In the genomic region with DNA sequence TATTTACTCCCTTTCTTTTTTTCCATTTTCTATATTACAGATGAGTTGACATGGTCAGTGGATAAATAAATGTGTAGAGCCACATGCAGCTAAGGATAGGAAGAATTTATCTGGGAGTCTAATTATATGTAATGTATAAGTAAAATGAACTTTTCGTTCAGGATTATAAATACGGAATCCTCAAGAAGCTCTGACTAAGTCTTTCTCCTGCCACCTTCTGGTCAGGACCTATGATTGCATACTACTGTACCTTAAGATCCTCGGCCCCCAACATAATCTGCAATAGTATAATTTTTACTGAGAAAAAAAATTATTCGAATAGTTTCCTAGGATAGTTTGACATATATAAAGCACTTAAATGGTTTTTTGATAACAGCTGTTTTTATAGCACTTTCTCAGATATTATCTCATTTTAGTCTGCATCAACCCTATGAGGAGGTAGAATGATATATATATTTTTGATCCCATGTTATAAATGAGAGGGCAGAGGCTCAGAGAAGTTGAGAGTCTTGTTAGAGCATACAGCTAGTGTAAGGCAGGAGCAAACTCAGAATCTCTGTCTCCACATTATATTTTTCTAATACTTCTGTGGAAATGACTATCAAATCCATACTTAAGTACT, we compare ENCODE assay signal across 8 cellular contexts. TPM values are rescaled to one million over a fixed set of nuclear protein-coding genes. Genes with fewer than 3 reads are reported as not detected.
DNase-seq lines count a peak whose midpoint lies in the region; ATAC-seq and TF ChIP-seq lines count a peak whose summit lies in the region.

No MANE protein-coding gene starts in this region.

- H3K4me1 ChIP-seq in gastrocnemius medialis, result no peaks in the 10 kb centered on the region

- H3K4me3 ChIP-seq in gastrocnemius medialis, result no peak overlapping the region

- in situ Hi-C loops in gastrocnemius medialis (cut with MboI; ENCODE audit: low sequenced_read_pairs in 4 of 4), result loop anchor here (5.0 to 25.0 kb wide), 4 partner anchors 338 to 535 kb away; partner anchors contain the start of genes DDIAS (in 2 of the 4) and PRCP (in 2 of the 4)

- DNase-seq in stimulated activated CD4-positive, alpha-beta T cell treated with anti-CD3 and anti-CD28 coated beads, Interleukin-2, amount 100 ng/mL, for 4 hours (ENCODE audit: low read depth), result peak; percentile 2
- DNase-seq in stimulated activated CD4-positive, alpha-beta T cell treated with anti-CD3 and anti-CD28 coated beads, Interleukin-4, amount 100 ng/mL, for 1 hour, result no peak
- peak; percentile 41 for DNase-seq in LHCN-M2 (ENCODE audit: low read depth)
- DNase-seq in glomerular visceral epithelial cell (ENCODE audit: extremely low spot score), result peak; percentile 40
- no peak for DNase-seq in gastrocnemius medialis

- no peaks in the 10 kb centered on the region for H3K9me3 ChIP-seq in gastrocnemius medialis

- H3K27me3 ChIP-seq in gastrocnemius medialis, result no peaks in the 10 kb centered on the region

- intact Hi-C loops in gastrocnemius medialis (cut with DNase I; ENCODE audit: low total_unique reads), result loop anchor here (1.0 to 5.0 kb wide), 3 partner anchors 58 to 383 kb away; partner anchors contain the start of gene ANKRD42

- no peak overlapping the region for H3K27ac ChIP-seq in VCaP
- no peak overlapping the region for H3K27ac ChIP-seq in gastrocnemius medialis

- H3K36me3 ChIP-seq in gastrocnemius medialis, result no peaks in the 10 kb centered on the region

- no peak for TF ChIP-seq POLR2A in gastrocnemius medialis (IDR thresholded peaks at IDR 0.05)

- ATAC-seq in GM21717 (IDR thresholded peaks at IDR 0.05; ENCODE audit: unreplicated experiment), result peak; percentile 69
- peak in 1 of 2 donors; percentile 72 for ATAC-seq in gastrocnemius medialis
- ATAC-seq in HG03457 (IDR thresholded peaks at IDR 0.05; ENCODE audit: unreplicated experiment), result no peak

- TF ChIP-seq CTCF in VCaP (conservative IDR thresholded peaks at IDR 0.05) (peak; percentile 88), gastrocnemius medialis (IDR thresholded peaks at IDR 0.05 in 4 of 5, conservative IDR thresholded peaks at IDR 0.05 in 1 of 5) (peak; percentile 45 to 69 (median 63))

RNA-seq across cellular contexts. Expression of gene CCDC90B, which starts 36.1 kb away (rescaled TPM):
- total RNA-seq in LHCN-M2 (2014; rRNA removed) (86.2 and 97.6 TPM in 2 replicates), gastrocnemius medialis (10 to 100 TPM; 18.1 to 30.1 (median 22.8) TPM)
- polyA plus RNA-seq in LHCN-M2 (2012), result 63.1 TPM

RNA-seq across cellular contexts. Expression of gene ANKRD42, which starts 56.6 kb away (rescaled TPM):
- total RNA-seq in LHCN-M2 (2014; rRNA removed), result 6.7 and 7.9 TPM in 2 replicates
- polyA plus RNA-seq in LHCN-M2 (2012), result 4.5 TPM
- total RNA-seq in gastrocnemius medialis, result 1 to 10 TPM; 2.1 to 3.7 (median 3.4) TPM

Comparison
In these comparisons a context has a peak if more than half of its experiments do, and no peak if none do; other contexts are left out.
1. DNase-seq: peak in stimulated activated CD4-positive, alpha-beta T cell treated with anti-CD3 and anti-CD28 coated beads, Interleukin-2, amount 100 ng/mL, for 4 hours (single experiment), LHCN-M2 (single experiment) and glomerular visceral epithelial cell (single experiment); none in stimulated activated CD4-positive, alpha-beta T cell treated with anti-CD3 and anti-CD28 coated beads, Interleukin-4, amount 100 ng/mL, for 1 hour (single experiment) and gastrocnemius medialis (0 of 2).